17 cellular contexts compared by ENCODE assay signal in genomic region chr17:14144513-14144912, GRCh38.
"Had no signal": no experiment of that assay in that cellular context is flagged by ENCODE, and none has a peak within 500 bp of the region (broad histone marks: within the 10 kb centered on the region; RNA-seq: fewer than 3 reads in every experiment).

No MANE protein-coding gene starts in this region.

- H3K4me3 ChIP-seq: esophagus muscularis mucosa, heart right ventricle, lower lobe of right lung, SK-N-MC, suprapubic skin, upper lobe of left lung had no signal

- H3K9me3 Mint-ChIP-seq: activated T-helper 17 cell treated with anti-CD3 and anti-CD28 coated beads, Interleukin-2, amount 50 U/mL, for 72 hours had no signal

- H3K27ac Mint-ChIP-seq: activated T-helper 17 cell treated with anti-CD3 and anti-CD28 coated beads, Interleukin-2, amount 50 U/mL, for 72 hours; mesothelial cell of epicardium had no signal

- H3K4me1 ChIP-seq: lower lobe of right lung, upper lobe of left lung had no signal

- H3K27me3 ChIP-seq: esophagus muscularis mucosa, heart right ventricle, suprapubic skin, upper lobe of left lung had no signal

- H3K4me3 Mint-ChIP-seq: activated T-helper 17 cell treated with anti-CD3 and anti-CD28 coated beads, Interleukin-2, amount 50 U/mL, for 72 hours; mesothelial cell of epicardium had no signal

- H3K27me3 Mint-ChIP-seq: activated T-helper 17 cell treated with anti-CD3 and anti-CD28 coated beads, Interleukin-2, amount 50 U/mL, for 72 hours had no signal

- H3K9me3 ChIP-seq: esophagus muscularis mucosa, lower lobe of right lung, suprapubic skin, upper lobe of left lung had no signal

- DNase-seq: activated CD4-positive, alpha-beta T cell treated with anti-CD3 and anti-CD28 coated beads, Interleukin-2, amount 50 U/mL, for 1 hour; activated naive CD4-positive, alpha-beta T cell treated with Interleukin-2 at 50 U/mL for 16 hours; activated T-cell treated with anti-CD3 and anti-CD28 coated beads for 4 hours; aorta; heart right ventricle; left cardiac atrium; lower lobe of right lung; retina; stimulated activated CD4-positive, alpha-beta T cell treated with anti-CD3 and anti-CD28 coated beads, Interleukin-4, amount 100 ng/mL, for 24 hours; stimulated activated naive CD4-positive, alpha-beta T cell treated with Interleukin-2 at 50 U/mL for 16 hours; upper lobe of left lung had no signal

- H3K27ac ChIP-seq: esophagus muscularis mucosa, heart right ventricle, lower lobe of right lung, SK-N-MC, suprapubic skin, upper lobe of left lung had no signal

- H3K36me3 ChIP-seq: esophagus muscularis mucosa, heart right ventricle, lower lobe of right lung, suprapubic skin, upper lobe of left lung had no signal

- FAIRE-seq: frontal cortex had no signal

- ATAC-seq: activated T-helper 17 cell treated with anti-CD3 and anti-CD28 coated beads, Interleukin-2, amount 50 U/mL, for 72 hours; left cardiac atrium; lower lobe of right lung had no signal
